In genomic region chr2:167057461-167057860, GRCh38 we compare ENCODE assay signal across 35 cellular contexts.
"Had no signal": no experiment of that assay in that cellular context is flagged by ENCODE, and none has a peak within 500 bp of the region (broad histone marks: within the 10 kb centered on the region; RNA-seq: fewer than 3 reads in every experiment).

No MANE protein-coding gene starts in this region.

- H3K4me1 Mint-ChIP-seq: activated B cell treated with CpG ODN at 0.5 μM for 24 hours; activated naive CD4-positive, alpha-beta T cell treated with anti-CD3 and anti-CD28 coated beads, Interleukin-2, amount 50 U/mL, for 24 hours; activated naive CD8-positive, alpha-beta T cell treated with anti-CD3 and anti-CD28 coated beads for 36 hours; activated naive CD8-positive, alpha-beta T cell treated with anti-CD3 and anti-CD28 coated beads, Interleukin-2, amount 50 U/mL, for 24 hours; T-helper 17 cell had no signal

- H3K36me3 ChIP-seq: adrenal gland, esophagus squamous epithelium, WERI-Rb-1 had no signal

- FAIRE-seq: colon, endometrium, endothelial cell of umbilical vein had no signal

- H3K4me1 ChIP-seq: adrenal gland, body of pancreas, esophagus squamous epithelium had no signal

- H3K9me3 ChIP-seq: adrenal gland, body of pancreas, esophagus squamous epithelium had no signal

- H3K27ac Mint-ChIP-seq: activated B cell treated with CpG ODN at 0.5 μM for 24 hours; activated CD8-positive, alpha-beta T cell treated with anti-CD3 and anti-CD28 coated beads for 36 hours; activated naive CD4-positive, alpha-beta T cell treated with anti-CD3 and anti-CD28 coated beads for 36 hours; activated naive CD4-positive, alpha-beta T cell treated with anti-CD3 and anti-CD28 coated beads, Interleukin-2, amount 50 U/mL, for 24 hours; activated naive CD8-positive, alpha-beta T cell treated with anti-CD3 and anti-CD28 coated beads for 36 hours; activated naive CD8-positive, alpha-beta T cell treated with anti-CD3 and anti-CD28 coated beads, Interleukin-2, amount 50 U/mL, for 24 hours; activated T-helper 1 cell treated with anti-CD3 and anti-CD28 coated beads, Interleukin-12 subunit alpha, Interleukin-12 subunit beta, Interleukin-2, Interleukin-4 antibody, amounts not matched to agents 30 ng/mL and 10 ng/mL and 1 ng/mL, durations not matched to agents 14 hours and 24 hours and 36 hours; activated T-helper 2 cell treated with anti-CD3 and anti-CD28 coated beads, Interferon-gamma antibody, Interleukin-2, Interleukin-4, amounts not matched to agents 10 μg/mL and 5 μg/mL and 100 μg/mL, durations not matched to agents 14 hours and 24 hours and 36 hours; T-helper 17 cell; T-helper 2 cell treated with Interferon-gamma antibody and Interleukin-4, amounts not matched to agents 5 μg/mL and 100 μg/mL, for 36 hours had no signal

- H3K27me3 Mint-ChIP-seq: activated B cell treated with CpG ODN at 0.5 μM for 24 hours; activated CD8-positive, alpha-beta T cell treated with anti-CD3 and anti-CD28 coated beads for 36 hours; activated naive CD4-positive, alpha-beta T cell treated with anti-CD3 and anti-CD28 coated beads, Interleukin-2, amount 50 U/mL, for 24 hours; activated naive CD8-positive, alpha-beta T cell treated with anti-CD3 and anti-CD28 coated beads for 36 hours; activated naive CD8-positive, alpha-beta T cell treated with anti-CD3 and anti-CD28 coated beads, Interleukin-2, amount 50 U/mL, for 24 hours; T-helper 17 cell had no signal

- H3K27me3 ChIP-seq: adrenal gland, body of pancreas, esophagus squamous epithelium had no signal

- ATAC-seq: activated CD4-positive, CD25-positive, alpha-beta regulatory T cell treated with anti-CD3 and anti-CD28 coated beads, Interleukin-2, amount 50 U/mL, for 24 hours; activated CD8-positive, alpha-beta T cell treated with anti-CD3 and anti-CD28 coated beads for 36 hours; activated naive CD8-positive, alpha-beta T cell treated with anti-CD3 and anti-CD28 coated beads, Interleukin-2, amount 50 U/mL, for 24 hours; body of pancreas; T-helper 17 cell had no signal

- H3K4me3 ChIP-seq: adrenal gland, body of pancreas, esophagus squamous epithelium had no signal

- H3K27ac ChIP-seq: adrenal gland, body of pancreas, epithelial cell of prostate, esophagus squamous epithelium, WERI-Rb-1 had no signal

- DNase-seq: activated B cell treated with CpG ODN at 0.5 μM for 24 hours; activated CD4-positive, alpha-beta T cell treated with anti-CD3 and anti-CD28 coated beads for 48 hours; activated CD4-positive, alpha-beta T cell treated with anti-CD3 and anti-CD28 coated beads, Interleukin-2, amount 50 U/mL, for 1 hour; activated CD4-positive, alpha-beta T cell treated with anti-CD3 and anti-CD28 coated beads, Interleukin-2, amount 50 U/mL, for 48 hours; activated CD8-positive, alpha-beta memory T cell treated with anti-CD3 and anti-CD28 coated beads for 24 hours; activated CD8-positive, alpha-beta T cell treated with anti-CD3 and anti-CD28 coated beads for 36 hours; activated effector memory CD4-positive, alpha-beta T cell treated with anti-CD3 and anti-CD28 coated beads, Interleukin-2, amount 50 U/mL, for 16 hours; activated naive CD4-positive, alpha-beta T cell treated with anti-CD3 and anti-CD28 coated beads for 36 hours; activated naive CD8-positive, alpha-beta T cell treated with anti-CD3 and anti-CD28 coated beads for 36 hours; activated naive CD8-positive, alpha-beta T cell treated with anti-CD3 and anti-CD28 coated beads, Interleukin-2, amount 50 U/mL, for 24 hours; activated T-cell treated with anti-CD3 and anti-CD28 coated beads, Interleukin-2, amount 50 U/mL, for 48 hours; adrenal gland; amygdala; aorta; body of pancreas; caudate nucleus; cortex of kidney; effector CD8-positive, alpha-beta T cell; esophagus squamous epithelium; foreskin melanocyte; head of caudate nucleus; SW 1271; T-helper 1 cell; T-helper 17 cell; T1000; WERI-Rb-1 had no signal

- H3K36me3 Mint-ChIP-seq: activated naive CD4-positive, alpha-beta T cell treated with anti-CD3 and anti-CD28 coated beads, Interleukin-2, amount 50 U/mL, for 24 hours; activated naive CD8-positive, alpha-beta T cell treated with anti-CD3 and anti-CD28 coated beads for 36 hours had no signal

- H3K9me3 Mint-ChIP-seq: activated CD8-positive, alpha-beta T cell treated with anti-CD3 and anti-CD28 coated beads for 36 hours; activated naive CD4-positive, alpha-beta T cell treated with anti-CD3 and anti-CD28 coated beads for 36 hours; activated naive CD4-positive, alpha-beta T cell treated with anti-CD3 and anti-CD28 coated beads, Interleukin-2, amount 50 U/mL, for 24 hours; activated naive CD8-positive, alpha-beta T cell treated with anti-CD3 and anti-CD28 coated beads for 36 hours; activated T-helper 1 cell treated with anti-CD3 and anti-CD28 coated beads, Interleukin-12 subunit alpha, Interleukin-12 subunit beta, Interleukin-2, Interleukin-4 antibody, amounts not matched to agents 30 ng/mL and 10 ng/mL and 1 ng/mL, durations not matched to agents 14 hours and 24 hours and 36 hours; activated T-helper 2 cell treated with anti-CD3 and anti-CD28 coated beads, Interferon-gamma antibody, Interleukin-2, Interleukin-4, amounts not matched to agents 10 μg/mL and 5 μg/mL and 100 μg/mL, durations not matched to agents 14 hours and 24 hours and 36 hours; T-helper 2 cell treated with Interferon-gamma antibody and Interleukin-4, amounts not matched to agents 5 μg/mL and 100 μg/mL, for 36 hours had no signal

- H3K4me3 Mint-ChIP-seq: activated B cell treated with CpG ODN at 0.5 μM for 24 hours; activated CD8-positive, alpha-beta T cell treated with anti-CD3 and anti-CD28 coated beads for 36 hours; activated naive CD4-positive, alpha-beta T cell treated with anti-CD3 and anti-CD28 coated beads for 36 hours; activated naive CD4-positive, alpha-beta T cell treated with anti-CD3 and anti-CD28 coated beads, Interleukin-2, amount 50 U/mL, for 24 hours; activated naive CD8-positive, alpha-beta T cell treated with anti-CD3 and anti-CD28 coated beads for 36 hours; activated naive CD8-positive, alpha-beta T cell treated with anti-CD3 and anti-CD28 coated beads, Interleukin-2, amount 50 U/mL, for 24 hours; activated T-helper 1 cell treated with anti-CD3 and anti-CD28 coated beads, Interleukin-12 subunit alpha, Interleukin-12 subunit beta, Interleukin-2, Interleukin-4 antibody, amounts not matched to agents 30 ng/mL and 10 ng/mL and 1 ng/mL, durations not matched to agents 14 hours and 24 hours and 36 hours; T-helper 17 cell; T-helper 2 cell treated with Interferon-gamma antibody and Interleukin-4, amounts not matched to agents 5 μg/mL and 100 μg/mL, for 36 hours had no signal
